ENCODE assay signal across 9 cellular contexts in genomic region chr11:36411202-36411640, GRCh38.
DNase-seq lines count a peak whose midpoint lies in the region; ATAC-seq and TF ChIP-seq lines count a peak whose summit lies in the region.
"Had no signal": no experiment of that assay in that cellular context is flagged by ENCODE, and none has a peak within 500 bp of the region (broad histone marks: within the 10 kb centered on the region; RNA-seq: fewer than 3 reads in every experiment).

No MANE protein-coding gene starts in this region.

- peak overlapping the region; percentile 73 for H3K27ac Mint-ChIP-seq in T-helper 1 cell treated with Interleukin-12 subunit alpha and Interleukin-12 subunit beta and Interleukin-4 antibody, amounts not matched to agents 30 μg/mL and 1 μg/mL, for 36 hours
- H3K27ac Mint-ChIP-seq: activated naive CD8-positive, alpha-beta T cell had no signal

- peaks cover 0 to 7% of the 10 kb centered on the region in 2 donors for H3K4me1 ChIP-seq in lung (ENCODE audit: control insufficient read depth in 2 of 2, insufficient read depth in 2 of 2, low read length in 2 of 2)

- no peaks in the 10 kb centered on the region for H3K27me3 ChIP-seq in lung (ENCODE audit: control insufficient read depth, insufficient read depth)

- H3K4me3 ChIP-seq in lung, result no peak overlapping the region

- H3K36me3 ChIP-seq in lung (ENCODE audit: control insufficient read depth in 2 of 2, insufficient read depth in 2 of 2, low read length in 2 of 2), result no peaks in the 10 kb centered on the region

- H3K4me1 Mint-ChIP-seq in T-helper 1 cell treated with Interleukin-12 subunit alpha and Interleukin-12 subunit beta and Interleukin-4 antibody, amounts not matched to agents 30 μg/mL and 1 μg/mL, for 36 hours (ENCODE audit: low read depth), result peaks cover 74% of the 10 kb centered on the region

- peak overlapping the region; percentile 56 for H3K4me3 Mint-ChIP-seq in T-helper 1 cell treated with Interleukin-12 subunit alpha and Interleukin-12 subunit beta and Interleukin-4 antibody, amounts not matched to agents 30 μg/mL and 1 μg/mL, for 36 hours
- H3K4me3 Mint-ChIP-seq: activated naive CD8-positive, alpha-beta T cell had no signal

- DNase-seq in lung (ENCODE audit: low spot score) (peak; percentile 54), NCI-H82 (lab: John Stamatoyannopoulos, UW) (no peak), NCI-H2196 treated with DMSO at 0.1 percent for 48 hours (lab: John Stamatoyannopoulos, UW; ENCODE audit: unreplicated experiment) (no peak), NCI-H524 (lab: John Stamatoyannopoulos, UW) (no peak)
- DNase-seq in stimulated activated CD4-positive, alpha-beta T cell treated with anti-CD3 and anti-CD28 coated beads, Interleukin-4, amount 100 ng/mL, for 4 hours, result no peak

- peak overlapping the region in 1 of 2 donors; percentile 55 for H3K27ac ChIP-seq in lung (ENCODE audit: low read depth in 1 of 2, low read length in 1 of 2)

- H3K27me3 Mint-ChIP-seq in T-helper 1 cell treated with Interleukin-12 subunit alpha and Interleukin-12 subunit beta and Interleukin-4 antibody, amounts not matched to agents 30 μg/mL and 1 μg/mL, for 36 hours (ENCODE audit: low read depth), result no peaks in the 10 kb centered on the region
- H3K27me3 Mint-ChIP-seq: activated naive CD8-positive, alpha-beta T cell had no signal

- ATAC-seq in GM18861 (IDR thresholded peaks at IDR 0.05; ENCODE audit: unreplicated experiment), result peak; percentile 59
- ATAC-seq in HG02870 (IDR thresholded peaks at IDR 0.05; ENCODE audit: unreplicated experiment), result peak; percentile 83
- peak; percentile 30 for ATAC-seq in lung (ENCODE audit: insufficient read depth, low FRiP score)

- WGBS in lung, 2 donors, result 24 to 62% methylated on average over 9 of the region's 9 CpGs

- no peaks in the 10 kb centered on the region for H3K9me3 ChIP-seq in lung (ENCODE audit: control insufficient read depth in 2 of 2, insufficient read depth in 1 of 2, low read length in 1 of 2)

- no peak for TF ChIP-seq CTCF in lung (IDR thresholded peaks at IDR 0.05; ENCODE audit: control extremely low read depth, extremely low read depth)

- H3K9me3 Mint-ChIP-seq in T-helper 1 cell treated with Interleukin-12 subunit alpha and Interleukin-12 subunit beta and Interleukin-4 antibody, amounts not matched to agents 30 μg/mL and 1 μg/mL, for 36 hours, result no peaks in the 10 kb centered on the region

- H3K36me3 Mint-ChIP-seq in T-helper 1 cell treated with Interleukin-12 subunit alpha and Interleukin-12 subunit beta and Interleukin-4 antibody, amounts not matched to agents 30 μg/mL and 1 μg/mL, for 36 hours (ENCODE audit: low read depth), result peaks cover 57% of the 10 kb centered on the region
- H3K36me3 Mint-ChIP-seq: activated naive CD8-positive, alpha-beta T cell had no signal

Comparison
In these comparisons a context has a peak if more than half of its experiments do, and no peak if none do; other contexts are left out.
1. ATAC-seq: peak in every context shown above with its lines; median percentile 83 in HG02870; 59 in GM18861; 30 in lung.